Comparison of ENCODE assay signal across 8 cellular contexts in genomic region chr2:231677632-231678104, GRCh38. TPM values are rescaled to one million over a fixed set of nuclear protein-coding genes. Genes with fewer than 3 reads are reported as not detected.
A peak's percentile ranks its signal among the peaks of the same experiment; 100 is the strongest.
DNase-seq lines count a peak whose midpoint lies in the region; ATAC-seq and TF ChIP-seq lines count a peak whose summit lies in the region.

No MANE protein-coding gene starts in this region.

- intact Hi-C loops in activated T-helper 2 cell treated with anti-CD3 and anti-CD28 coated beads, Interferon-gamma antibody, Interleukin-2, Interleukin-4, amounts not matched to agents 10 μg/mL and 5 μg/mL and 100 μg/mL, durations not matched to agents 14 hours and 24 hours and 36 hours (cut with micrococcal nuclease), result loop anchor here (1.0 kb wide), 1 partner anchor 38 kb away; no protein-coding TSS in a partner anchor
- intact Hi-C loops in ovary (cut with DNase I), result loop anchor here (1.0 to 5.0 kb wide), 4 partner anchors 37 to 65 kb away; no protein-coding TSS in a partner anchor

- H3K9ac ChIP-seq in MM.1S (ENCODE audit: low read length), result no peak overlapping the region

- H2AFZ ChIP-seq in MM.1S (ENCODE audit: low read length), result no peak overlapping the region

- H3K9me2 ChIP-seq in MM.1S (replicated peaks; ENCODE audit: insufficient read depth, low read length), result no peaks in the 10 kb centered on the region

- H3K4me2 ChIP-seq in MM.1S (ENCODE audit: low read depth, low read length), result peak overlapping the region; percentile 30; the same call in 1 of the 2 replicates

- 0 to 3% (median 1%) methylated on average over 8 of the region's 8 CpGs for WGBS in ovary, 3 donors

- TF ChIP-seq EP300 in ovary (IDR thresholded peaks at IDR 0.05), result no peak

- H3K79me2 ChIP-seq in MM.1S (ENCODE audit: low read length), result no peaks in the 10 kb centered on the region

- DNase-seq in GDM1 (lab: John Stamatoyannopoulos, UW) (peak; percentile 56), MM.1S (peak; percentile 80), SIG-M5 (lab: John Stamatoyannopoulos, UW) (peak; percentile 20), foreskin melanocyte (peak; percentile 76), ovary (peak; percentile 74 to 89 (median 87)), type B pancreatic cell (ENCODE audit: extremely low spot score, unreplicated experiment) (peak; percentile 83)
- DNase-seq in activated T-helper 2 cell treated with anti-CD3 and anti-CD28 coated beads, Interferon-gamma antibody, Interleukin-2, Interleukin-4, amounts not matched to agents 10 μg/mL and 5 μg/mL and 100 μg/mL, durations not matched to agents 14 hours and 24 hours and 36 hours (ENCODE audit: low spot score), result peak; percentile 77

- H3K27ac ChIP-seq in MM.1S (ENCODE audit: low read length), result no peak overlapping the region
- H3K27ac ChIP-seq in ovary, result no peak overlapping the region

- no peak overlapping the region for H3K27ac Mint-ChIP-seq in activated T-helper 2 cell treated with anti-CD3 and anti-CD28 coated beads, Interferon-gamma antibody, Interleukin-2, Interleukin-4, amounts not matched to agents 10 μg/mL and 5 μg/mL and 100 μg/mL, durations not matched to agents 14 hours and 24 hours and 36 hours
- peak overlapping the region; percentile 76 for H3K27ac Mint-ChIP-seq in type B pancreatic cell

- peaks cover 8% of the 10 kb centered on the region; the same call in 1 of the 2 replicates for H3F3A ChIP-seq in MM.1S (ENCODE audit: insufficient read depth, low read length)

- no peak overlapping the region for H3K4me3 Mint-ChIP-seq in activated T-helper 2 cell treated with anti-CD3 and anti-CD28 coated beads, Interferon-gamma antibody, Interleukin-2, Interleukin-4, amounts not matched to agents 10 μg/mL and 5 μg/mL and 100 μg/mL, durations not matched to agents 14 hours and 24 hours and 36 hours (ENCODE audit: low read depth)
- peak overlapping the region; percentile 66 for H3K4me3 Mint-ChIP-seq in type B pancreatic cell

- no peak for ATAC-seq in GM21737 (IDR thresholded peaks at IDR 0.05; ENCODE audit: unreplicated experiment)

- H3K27me3 ChIP-seq in MM.1S (replicated peaks; ENCODE audit: insufficient read depth, low read length), result no peaks in the 10 kb centered on the region
- H3K27me3 ChIP-seq in ovary, result no peaks in the 10 kb centered on the region

- peaks cover 7% of the 10 kb centered on the region for H3K27me3 Mint-ChIP-seq in activated T-helper 2 cell treated with anti-CD3 and anti-CD28 coated beads, Interferon-gamma antibody, Interleukin-2, Interleukin-4, amounts not matched to agents 10 μg/mL and 5 μg/mL and 100 μg/mL, durations not matched to agents 14 hours and 24 hours and 36 hours (ENCODE audit: low read depth)
- no peaks in the 10 kb centered on the region for H3K27me3 Mint-ChIP-seq in type B pancreatic cell

- H3K9me3 Mint-ChIP-seq in activated T-helper 2 cell treated with anti-CD3 and anti-CD28 coated beads, Interferon-gamma antibody, Interleukin-2, Interleukin-4, amounts not matched to agents 10 μg/mL and 5 μg/mL and 100 μg/mL, durations not matched to agents 14 hours and 24 hours and 36 hours, result no peaks in the 10 kb centered on the region
- H3K9me3 Mint-ChIP-seq in type B pancreatic cell, result no peaks in the 10 kb centered on the region

- H3K36me3 ChIP-seq in MM.1S (replicated peaks; ENCODE audit: insufficient read depth, low read length) (no peaks in the 10 kb centered on the region), ovary (no peaks in the 10 kb centered on the region)

- H3K9me3 ChIP-seq in MM.1S (replicated peaks; ENCODE audit: insufficient read depth, low read length), result no peaks in the 10 kb centered on the region
- H3K9me3 ChIP-seq in ovary, result no peaks in the 10 kb centered on the region

- no peaks in the 10 kb centered on the region for H3K36me3 Mint-ChIP-seq in activated T-helper 2 cell treated with anti-CD3 and anti-CD28 coated beads, Interferon-gamma antibody, Interleukin-2, Interleukin-4, amounts not matched to agents 10 μg/mL and 5 μg/mL and 100 μg/mL, durations not matched to agents 14 hours and 24 hours and 36 hours (ENCODE audit: low read depth)
- H3K36me3 Mint-ChIP-seq in type B pancreatic cell, result no peaks in the 10 kb centered on the region

- H3K4me1 Mint-ChIP-seq in activated T-helper 2 cell treated with anti-CD3 and anti-CD28 coated beads, Interferon-gamma antibody, Interleukin-2, Interleukin-4, amounts not matched to agents 10 μg/mL and 5 μg/mL and 100 μg/mL, durations not matched to agents 14 hours and 24 hours and 36 hours (ENCODE audit: low read depth), result peaks cover 13% of the 10 kb centered on the region
- H3K4me1 Mint-ChIP-seq in type B pancreatic cell (ENCODE audit: unreplicated experiment), result peaks cover 24% of the 10 kb centered on the region

- peaks cover 16% of the 10 kb centered on the region for H3K4me1 ChIP-seq in MM.1S (ENCODE audit: low read length)
- H3K4me1 ChIP-seq in ovary (ENCODE audit: insufficient read depth), result peaks cover 8% of the 10 kb centered on the region

- H3K4me3 ChIP-seq in MM.1S (ENCODE audit: low read length), result no peak overlapping the region
- no peak overlapping the region for H3K4me3 ChIP-seq in ovary

- TF ChIP-seq POLR2A in ovary (IDR thresholded peaks at IDR 0.05), result no peak

- H4K20me1 ChIP-seq in MM.1S (ENCODE audit: insufficient read depth, low read length), result no peaks in the 10 kb centered on the region

- TF ChIP-seq CTCF in MM.1S (IDR thresholded peaks at IDR 0.05; ENCODE audit: low read length) (peak; percentile 82), ovary (IDR thresholded peaks at IDR 0.05) (peak; percentile 83 to 96 (median 92)), type B pancreatic cell (conservative IDR thresholded peaks at IDR 0.05) (peak; percentile 95)

RNA-seq across cellular contexts. Expression of gene PTMA, which starts 30.7 kb away (rescaled TPM):
- total RNA-seq in activated T-helper 2 cell treated with anti-CD3 and anti-CD28 coated beads, Interferon-gamma antibody, Interleukin-2, Interleukin-4, amounts not matched to agents 10 μg/mL and 5 μg/mL and 100 μg/mL, durations not matched to agents 14 hours and 24 hours and 36 hours, result 2,151 and 2,259 TPM in 2 replicates
- total RNA-seq in ovary (1,000 to 10,000 TPM in 2 of 7 donors, 100 to 1,000 TPM in 5; 755 to 1,301 (median 902) TPM), type B pancreatic cell (ENCODE audit: low replicate concordance) (969 and 1,228 TPM in 2 replicates)
- polyA plus RNA-seq in ovary, result 1,000 to 10,000 TPM; 1,827 to 1,991 TPM

Comparison
In these comparisons a context has a peak if more than half of its experiments do, and no peak if none do; other contexts are left out.
1. DNase-seq: peak in every context shown above with its lines; median percentile 87 in ovary; 83 in type B pancreatic cell; 80 in MM.1S; 77 in activated T-helper 2 cell treated with anti-CD3 and anti-CD28 coated beads, Interferon-gamma antibody, Interleukin-2, Interleukin-4, amounts not matched to agents 10 μg/mL and 5 μg/mL and 100 μg/mL, durations not matched to agents 14 hours and 24 hours and 36 hours; 76 in foreskin melanocyte; 56 in GDM1; 20 in SIG-M5.